In genomic region chr15:94443156-94443555, GRCh38 we compare ENCODE assay signal across 18 cellular contexts.
DNase-seq lines count a peak whose midpoint lies in the region; ATAC-seq and TF ChIP-seq lines count a peak whose summit lies in the region.
"Had no signal": no experiment of that assay in that cellular context is flagged by ENCODE, and none has a peak within 500 bp of the region (broad histone marks: within the 10 kb centered on the region; RNA-seq: fewer than 3 reads in every experiment).

No MANE protein-coding gene starts in this region.

- H4K12ac ChIP-seq in trophoblast cell (ENCODE audit: low read depth, low read length) = no peak overlapping the region

- H2AFZ ChIP-seq in trophoblast cell (ENCODE audit: insufficient read depth, low read length, poor library complexity) (no peak overlapping the region), OCI-LY7 (ENCODE audit: low read length) (no peak overlapping the region)

- H3K18ac ChIP-seq in trophoblast cell (ENCODE audit: low read length) = no peak overlapping the region

- H3K36me3 ChIP-seq in BE2C = no peaks in the 10 kb centered on the region
- H3K36me3 ChIP-seq in trophoblast cell (ENCODE audit: control insufficient read depth in 1 of 2, insufficient read depth in 2 of 2, low read length in 2 of 2) = no peaks in the 10 kb centered on the region
- H3K36me3 ChIP-seq in OCI-LY7 (ENCODE audit: insufficient read depth, low read length) = peaks cover 21% of the 10 kb centered on the region

- H3K4me3 ChIP-seq in BE2C (ENCODE audit: low read depth, low read length) (no peak overlapping the region), trophoblast cell (ENCODE audit: low read depth, low read length) (no peak overlapping the region), OCI-LY7 (ENCODE audit: low read depth, low read length, poor library complexity, severe bottlenecking) (no peak overlapping the region)

- H3K23ac ChIP-seq in trophoblast cell (ENCODE audit: low read length) = no peak overlapping the region

- H2BK120ac ChIP-seq in trophoblast cell (ENCODE audit: insufficient read depth, low read length, poor library complexity) = no peak overlapping the region

- no peak overlapping the region for H3K9ac ChIP-seq in trophoblast cell (ENCODE audit: low read length)

- H3K9me2 ChIP-seq in OCI-LY7 (ENCODE audit: insufficient read depth, low read length) = no peaks in the 10 kb centered on the region

- H4K91ac ChIP-seq in trophoblast cell (ENCODE audit: low read depth, low read length) = no peak overlapping the region

- H3K4me1 ChIP-seq in BE2C (peaks cover 5% of the 10 kb centered on the region; the same call in 1 of the 2 replicates), trophoblast cell (ENCODE audit: control insufficient read depth in 1 of 2, insufficient read depth in 2 of 2, low read length in 2 of 2) (peaks cover 5% of the 10 kb centered on the region in 2 experiments), OCI-LY7 (ENCODE audit: insufficient read depth, low read length, poor library complexity, severe bottlenecking) (no peaks in the 10 kb centered on the region)
- H3K4me1 ChIP-seq: Caco-2 had no signal

- H3K27ac ChIP-seq in trophoblast cell (ENCODE audit: low read depth, low read length) (no peak overlapping the region), OCI-LY7 (ENCODE audit: low read depth, low read length, poor library complexity, severe bottlenecking) (no peak overlapping the region)
- H3K27ac ChIP-seq: C4-2B had no signal

- H3K27me3 ChIP-seq in BE2C (no peaks in the 10 kb centered on the region), trophoblast cell (ENCODE audit: insufficient read depth, low read length) (no peaks in the 10 kb centered on the region)

- H2AK5ac ChIP-seq in trophoblast cell (ENCODE audit: low read length) = no peak overlapping the region

- DNase-seq in BE2C (peak; percentile 19), NCI-H69 (lab: John Stamatoyannopoulos, UW) (peak; percentile 83), left kidney (ENCODE audit: low read depth, low spot score) (peak; percentile 4), trophoblast cell (no peak), SHP77 (lab: John Stamatoyannopoulos, UW) (no peak), OCI-LY7 (ENCODE audit: low spot score) (no peak)
- DNase-seq: ACHN; Caco-2; CD4-positive, alpha-beta T cell; DMS79; GDM1; GOT3; H7; HFFc6; IMR-90 had no signal

- no peak for ATAC-seq in HG02623 (IDR thresholded peaks at IDR 0.05; ENCODE audit: unreplicated experiment)
- ATAC-seq: HCT116 had no signal

- H3K79me1 ChIP-seq in trophoblast cell (ENCODE audit: low read length) = no peaks in the 10 kb centered on the region

- no peak overlapping the region for H2BK5ac ChIP-seq in trophoblast cell (ENCODE audit: low read depth, low read length, poor library complexity)

- no peak overlapping the region for H3K14ac ChIP-seq in trophoblast cell (ENCODE audit: low read length)

- no peak for TF ChIP-seq CTCF in BE2C (IDR thresholded peaks at IDR 0.05; ENCODE audit: low read depth, low read length)
- no peak for TF ChIP-seq CTCF in OCI-LY7 (conservative IDR thresholded peaks at IDR 0.05; ENCODE audit: low read length)

- no peak overlapping the region for H4K8ac ChIP-seq in trophoblast cell (ENCODE audit: low read depth, low read length)

- no TSS peak for BruUV-seq in OCI-LY7 (replicated peaks; lab: Mats Ljungman, UMichigan)

- H4K20me1 ChIP-seq in OCI-LY7 (ENCODE audit: insufficient read depth, low read length) = no peaks in the 10 kb centered on the region

- H3K79me2 ChIP-seq in trophoblast cell (ENCODE audit: control insufficient read depth, insufficient read depth, low read length, poor library complexity) (no peaks in the 10 kb centered on the region), OCI-LY7 (ENCODE audit: insufficient read depth, low read depth, low read length) (no peaks in the 10 kb centered on the region)

- CTCF ChIA-PET in OCI-LY7 (lab: Charles Lee; ENCODE audit: unreplicated experiment) = no interaction called here

- H2BK12ac ChIP-seq in trophoblast cell (ENCODE audit: low read length) = peak overlapping the region; percentile 26

- H3K4ac ChIP-seq in trophoblast cell (ENCODE audit: low read depth, low read length) = no peak overlapping the region

- no CpG with 5 or more reads among the region's 4 CpGs for WGBS in trophoblast cell (ENCODE audit: extremely low coverage, insufficient coverage, insufficient read length)

- H3K9me3 ChIP-seq in BE2C = no peaks in the 10 kb centered on the region; the same call in 1 of the 2 replicates
- H3K9me3 ChIP-seq in trophoblast cell (ENCODE audit: insufficient read depth, low read depth, low read length) = no peaks in the 10 kb centered on the region
- H3K9me3 ChIP-seq in OCI-LY7 (ENCODE audit: low read length) = no peaks in the 10 kb centered on the region
- H3K9me3 ChIP-seq: Caco-2 had no signal

- H3K4me2 ChIP-seq in trophoblast cell (ENCODE audit: low read length) (no peak overlapping the region), OCI-LY7 (ENCODE audit: low read length) (no peak overlapping the region)

- intact Hi-C loops in OCI-LY7 (cut with micrococcal nuclease; ENCODE audit: unreplicated experiment) = no loop called here

- POLR2A ChIA-PET in OCI-LY7 (lab: Charles Lee) = interaction anchor here (0.6 to 0.8 kb wide), 4 partner anchors 27 to 307 kb away, joined by 3 to 5 read pairs (median 4); no protein-coding TSS in a partner anchor

Comparison
In these comparisons a context has a peak if more than half of its experiments do, and no peak if none do; other contexts are left out.
1. DNase-seq: peak in BE2C (single experiment), NCI-H69 (single experiment) and left kidney (single experiment); none in trophoblast cell (0 of 2), SHP77 (0 of 2) and OCI-LY7 (single experiment).